8 cellular contexts compared by ENCODE assay signal in the genomic region with DNA sequence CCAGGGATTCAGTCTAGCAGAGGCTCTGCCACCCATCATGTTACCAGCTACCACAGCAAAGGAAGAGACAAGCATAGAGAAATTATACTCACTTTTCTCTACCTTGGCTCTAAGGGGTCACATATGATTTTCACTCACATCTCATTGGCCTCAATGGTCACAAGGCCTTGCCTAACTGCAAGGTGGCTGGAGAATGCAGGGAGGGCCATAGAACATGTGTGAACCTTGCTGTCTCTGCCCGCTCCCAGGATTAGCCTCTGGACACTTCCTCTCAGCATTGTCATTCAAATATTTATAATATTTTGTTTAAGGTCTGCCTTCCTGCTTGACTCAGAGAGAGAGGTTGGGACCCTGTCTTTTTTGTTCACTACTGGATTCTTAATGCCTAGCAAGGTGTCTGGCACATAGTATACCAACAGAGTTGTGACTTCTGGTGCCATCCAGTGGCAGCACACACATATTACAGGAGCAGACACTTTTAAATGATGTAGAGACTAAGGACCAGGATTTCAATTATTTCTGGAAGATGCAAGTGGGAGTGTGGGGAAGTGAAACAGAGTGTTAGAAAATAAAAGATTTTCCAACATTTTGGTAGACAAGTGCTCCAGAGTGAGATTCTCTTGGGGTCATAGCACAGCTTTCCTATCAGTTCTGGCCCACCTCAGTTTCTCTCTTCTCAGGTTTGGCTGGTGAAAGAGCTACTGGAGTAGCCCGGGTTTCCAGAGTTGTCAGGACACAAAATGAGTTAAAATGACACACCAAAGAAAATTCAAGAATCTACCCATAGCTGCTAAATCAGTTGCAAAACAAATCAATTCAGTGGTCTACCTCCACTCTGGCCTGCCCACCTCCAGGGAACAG.
DNase-seq lines count a peak whose midpoint lies in the region; ATAC-seq and FAIRE-seq lines count a peak whose summit lies in the region.

No MANE protein-coding gene starts in this region.

- peak; percentile 85 for ATAC-seq in HG03439 (IDR thresholded peaks at IDR 0.05; ENCODE audit: unreplicated experiment)

- intact Hi-C loops in CD4-positive, alpha-beta memory T cell (cut with micrococcal nuclease), result loop anchor here (1.0 kb wide), 3 partner anchors 12 to 119 kb away; a partner anchor contains a TSS

- H3K9me3 Mint-ChIP-seq in CD4-positive, alpha-beta memory T cell, result no peaks in the 10 kb centered on the region

- peak overlapping the region; percentile 78 to 96 (median 94) for H3K27ac Mint-ChIP-seq in CD4-positive, alpha-beta memory T cell

- H3K9me3 ChIP-seq in CD4-positive, alpha-beta memory T cell (ENCODE audit: control insufficient read depth in 1 of 2, low read length in 2 of 2), result no peaks in the 10 kb centered on the region

- no peak overlapping the region for H3K4me3 ChIP-seq in CD4-positive, alpha-beta memory T cell (ENCODE audit: low read length in 2 of 2)

- no peaks in the 10 kb centered on the region for H3K36me3 ChIP-seq in CD4-positive, alpha-beta memory T cell (ENCODE audit: insufficient read depth, low read length)

- POLR2A ChIA-PET in CD4-positive, alpha-beta memory T cell (lab: Charles Lee; ENCODE audit: partially characterized antibody), result interaction anchor here (0.8 to 11.0 kb wide), 18 partner anchors 8 to 209 kb away, joined by 3 to 452 read pairs (median 8); a partner anchor contains a TSS

- peak overlapping the region in 7 of 8 donors; percentile 27 to 77 (median 55) for H3K4me3 Mint-ChIP-seq in CD4-positive, alpha-beta memory T cell

- CTCF ChIA-PET in CD4-positive, alpha-beta memory T cell (lab: Charles Lee; ENCODE audit: partially characterized antibody), result interaction anchor here (0.7 to 19.6 kb wide), 49 partner anchors 8 to 243 kb away, joined by 3 to 717 read pairs (median 7); a partner anchor contains a TSS

- no peaks in the 10 kb centered on the region for H3K27me3 ChIP-seq in CD4-positive, alpha-beta memory T cell (ENCODE audit: insufficient read depth, low read length)

- peaks cover 61 to 73% (median 63%) of the 10 kb centered on the region in 4 donors for H3K4me1 Mint-ChIP-seq in CD4-positive, alpha-beta memory T cell

- no peaks in the 10 kb centered on the region for H3K36me3 Mint-ChIP-seq in CD4-positive, alpha-beta memory T cell

- H3K4me1 ChIP-seq in CD4-positive, alpha-beta memory T cell (ENCODE audit: insufficient read depth, low read length), result peaks cover 65% of the 10 kb centered on the region

- peak; percentile 95 for FAIRE-seq in GM19239 (lab: Jason Lieb, UNC)

- H3K27ac ChIP-seq in CD4-positive, alpha-beta memory T cell (ENCODE audit: low read depth, low read length), result peak overlapping the region; percentile 31

- DNase-seq in CD4-positive, alpha-beta memory T cell, result peak; percentile 68 to 76 (median 73)
- peak; percentile 39 for DNase-seq in GM19239 (ENCODE audit: insufficient read length, low spot score)
- peak; percentile 58 for DNase-seq in RPMI7951 (ENCODE audit: low read depth)
- peak; percentile 58 for DNase-seq in activated effector memory CD4-positive, alpha-beta T cell treated with Interleukin-2 at 50 U/mL for 16 hours
- DNase-seq in glomerular visceral epithelial cell (ENCODE audit: extremely low spot score), result peak; percentile 64
- DNase-seq in putamen (ENCODE audit: low spot score), result peak; percentile 53
- no peak for DNase-seq in NCI-H1930 (lab: John Stamatoyannopoulos, UW)

- H3K27me3 Mint-ChIP-seq in CD4-positive, alpha-beta memory T cell, result no peaks in the 10 kb centered on the region

Comparison
In these comparisons a context has a peak if more than half of its experiments do, and no peak if none do; other contexts are left out.
1. DNase-seq: peak in CD4-positive, alpha-beta memory T cell (5 of 5), GM19239 (single experiment), RPMI7951 (single experiment), activated effector memory CD4-positive, alpha-beta T cell treated with Interleukin-2 at 50 U/mL for 16 hours (single experiment), glomerular visceral epithelial cell (single experiment) and putamen (single experiment); none in NCI-H1930 (0 of 2).